ENCODE assay signal across 15 cellular contexts in genomic region chr20:24986436-24987015, GRCh38. TPM values are rescaled to one million over a fixed set of nuclear protein-coding genes. Genes with fewer than 3 reads are reported as not detected.
DNase-seq lines count a peak whose midpoint lies in the region; ATAC-seq and TF ChIP-seq lines count a peak whose summit lies in the region.
"Had no signal": no experiment of that assay in that cellular context is flagged by ENCODE, and none has a peak within 500 bp of the region (broad histone marks: within the 10 kb centered on the region; RNA-seq: fewer than 3 reads in every experiment).

No MANE protein-coding gene starts in this region.

- H3K4me3 ChIP-seq in right atrium auricular region (no peak overlapping the region), right cardiac atrium (ENCODE audit: low read length) (no peak overlapping the region)
- H3K4me3 ChIP-seq: suprapubic skin had no signal

- TF ChIP-seq CTCF in right atrium auricular region (IDR thresholded peaks at IDR 0.05) (no peak), natural killer cell (IDR thresholded peaks at IDR 0.05) (no peak)

- intact Hi-C loops in right cardiac atrium (cut with DNase I) (no loop called here), natural killer cell (cut with micrococcal nuclease) (loop anchor here (1.0 kb wide), 1 partner anchor 25 kb away; no protein-coding TSS in a partner anchor)

- H3K27ac Mint-ChIP-seq in T-helper 17 cell (peak overlapping the region; percentile 86), natural killer cell (peak overlapping the region; percentile 93 to 94)

- H3K36me3 ChIP-seq in right atrium auricular region, result no peaks in the 10 kb centered on the region

- H3K4me1 ChIP-seq in right atrium auricular region (peaks cover 0 to 21% of the 10 kb centered on the region in 2 donors), right cardiac atrium (ENCODE audit: control insufficient read depth, insufficient read depth, low read length) (peaks cover 2% of the 10 kb centered on the region)

- ATAC-seq in right cardiac atrium (no peak), T-helper 17 cell (no peak), natural killer cell (no peak)
- ATAC-seq: PC-3 had no signal

- H3K4me3 Mint-ChIP-seq in T-helper 17 cell, result no peak overlapping the region
- H3K4me3 Mint-ChIP-seq in natural killer cell, result peak overlapping the region; percentile 83
- H3K4me3 Mint-ChIP-seq: neural crest cell had no signal

- no peaks in the 10 kb centered on the region for H3K27me3 Mint-ChIP-seq in T-helper 17 cell
- no peaks in the 10 kb centered on the region for H3K27me3 Mint-ChIP-seq in natural killer cell (ENCODE audit: low read depth in 2 of 2)

- H3K36me3 Mint-ChIP-seq in T-helper 17 cell (ENCODE audit: low read depth) (peaks cover 5% of the 10 kb centered on the region), natural killer cell (peaks cover 11% of the 10 kb centered on the region)

- 95% methylated on average over 7 of the region's 7 CpGs for WGBS in right cardiac atrium

- DNase-seq in right atrium auricular region (ENCODE audit: low spot score) (peak; percentile 49), right cardiac atrium (no peak), T-helper 17 cell (no peak), natural killer cell (no peak), ureter (ENCODE audit: low spot score) (peak; percentile 25), NK-92 (lab: John Stamatoyannopoulos, UW; ENCODE audit: unreplicated experiment) (no peak), NCI-H1930 (lab: John Stamatoyannopoulos, UW) (no peak)
- no peak for DNase-seq in stimulated activated CD4-positive, alpha-beta T cell treated with anti-CD3 and anti-CD28 coated beads, Interleukin-2, amount 100 ng/mL, for 24 hours
- DNase-seq: NCI-H2227 treated with DMSO at 0.1 percent for 48 hours, PC-3 had no signal

- no peaks in the 10 kb centered on the region for H3K9me3 Mint-ChIP-seq in natural killer cell
- H3K9me3 Mint-ChIP-seq: neural crest cell had no signal

- no peaks in the 10 kb centered on the region for H3K27me3 ChIP-seq in right atrium auricular region
- H3K27me3 ChIP-seq in right cardiac atrium (ENCODE audit: control insufficient read depth, insufficient read depth), result no peaks in the 10 kb centered on the region
- H3K27me3 ChIP-seq: suprapubic skin had no signal

- H3K27ac ChIP-seq in right atrium auricular region (peak overlapping the region in 1 of 2 donors; percentile 32), right cardiac atrium (ENCODE audit: low read length) (no peak overlapping the region)
- H3K27ac ChIP-seq: suprapubic skin had no signal

- H3K9me3 ChIP-seq in right atrium auricular region, result no peaks in the 10 kb centered on the region
- H3K9me3 ChIP-seq in right cardiac atrium (ENCODE audit: control insufficient read depth, low read length), result no peaks in the 10 kb centered on the region
- H3K9me3 ChIP-seq in T-helper 17 cell (ENCODE audit: control insufficient read depth, low read length, poor library complexity, severe bottlenecking), result no peaks in the 10 kb centered on the region
- H3K9me3 ChIP-seq: suprapubic skin had no signal

- H3K4me1 Mint-ChIP-seq in T-helper 17 cell (peaks cover 46% of the 10 kb centered on the region), natural killer cell (peaks cover 96 to 99% of the 10 kb centered on the region in 2 donors)

RNA-seq across cellular contexts. Expression of gene APMAP, which starts 6.0 kb away (rescaled TPM):
- 10 to 100 TPM; 30.3 to 30.5 TPM for total RNA-seq in right atrium auricular region
- 10 to 100 TPM; 32.8 to 35.1 (median 34.8) TPM for total RNA-seq in right cardiac atrium
- polyA plus RNA-seq in right cardiac atrium, result 28.0 TPM
- 10 to 100 TPM; 24.6 to 26.2 TPM for total RNA-seq in T-helper 17 cell
- 100 to 1,000 TPM; 205 to 212 (median 207) TPM for total RNA-seq in natural killer cell
- total RNA-seq in ureter, result 74.0 TPM

RNA-seq across cellular contexts. Expression of gene CST7, which starts 37.5 kb away (rescaled TPM):
- total RNA-seq in right atrium auricular region (1 to 10 TPM; 2.7 to 3.2 TPM), right cardiac atrium (1 to 10 TPM in 2 of 4 donors, under 1 TPM in 2; 0.45 to 1.5 (median 0.90) TPM), T-helper 17 cell (10 to 100 TPM; 10.7 to 22.8 TPM), natural killer cell (100 to 1,000 TPM; 590 to 700 (median 619) TPM), ureter (1.6 TPM)
- 1.1 TPM for polyA plus RNA-seq in right cardiac atrium
- total RNA-seq: dermis microvascular lymphatic vessel endothelial cell, lung microvascular endothelial cell, MCF 10A, neural crest cell, PC-3 had no signal

Comparison
In these comparisons a context has a peak if more than half of its experiments do, and no peak if none do; other contexts are left out.
1. DNase-seq: peak in right atrium auricular region (single experiment) and ureter (single experiment); none in right cardiac atrium (0 of 3), T-helper 17 cell (0 of 3), natural killer cell (single experiment), stimulated activated CD4-positive, alpha-beta T cell treated with anti-CD3 and anti-CD28 coated beads, Interleukin-2, amount 100 ng/mL, for 24 hours (0 of 2), NK-92 (single experiment) and NCI-H1930 (0 of 2).
2. RNA of gene CST7, which starts 37.5 kb away (total RNA-seq): 590 to 700 TPM in natural killer cell; 10.7 to 22.8 TPM in T-helper 17 cell, 2.7 to 3.2 TPM in right atrium auricular region, 1.6 TPM in ureter (single experiment) and 0.45 to 1.5 TPM in right cardiac atrium; every median in the first group is over 10 times any median in the second.